ENCODE assay signal across 8 cellular contexts in genomic region chr17:19362293-19363113, GRCh38. TPM values are rescaled to one million over a fixed set of nuclear protein-coding genes. Genes with fewer than 3 reads are reported as not detected.
DNase-seq lines count a peak whose midpoint lies in the region; ATAC-seq and TF ChIP-seq lines count a peak whose summit lies in the region.

A gene with protein sequence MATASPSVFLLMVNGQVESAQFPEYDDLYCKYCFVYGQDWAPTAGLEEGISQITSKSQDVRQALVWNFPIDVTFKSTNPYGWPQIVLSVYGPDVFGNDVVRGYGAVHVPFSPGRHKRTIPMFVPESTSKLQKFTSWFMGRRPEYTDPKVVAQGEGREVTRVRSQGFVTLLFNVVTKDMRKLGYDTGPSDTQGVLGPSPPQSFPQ (minus strand): TSS chr17:19362723. CDS start chr17:19362569, 154 bp downstream.

- H4K91ac ChIP-seq in IMR-90 (ENCODE audit: insufficient read depth, low read depth, low read length): peak within 1 kb of the TSS; percentile 81

- peaks cover 4% of the 10 kb centered on the region for H3K79me2 ChIP-seq in PC-3 (ENCODE audit: low read length)

- no peaks in the 10 kb centered on the region for H3K27me3 ChIP-seq in IMR-90 (ENCODE audit: control insufficient read depth, insufficient read depth, low read length)
- H3K27me3 ChIP-seq in PC-3 (ENCODE audit: low read length): no peaks in the 10 kb centered on the region
- no peaks in the 10 kb centered on the region for H3K27me3 ChIP-seq in esophagus squamous epithelium

- no peak within 1 kb of the TSS for H3K27ac Mint-ChIP-seq in activated T-cell treated with anti-CD3 and anti-CD28 coated beads, Interleukin-2, amount 50 U/mL, for 72 hours

- in situ Hi-C loops in IMR-90 (cut with MboI; ENCODE audit: low sequenced_read_pairs): loop anchor here (5.0 kb wide), 2 partner anchors 85 to 400 kb away; no protein-coding TSS in a partner anchor

- peak within 1 kb of the TSS; percentile 78; the same call in 1 of the 2 replicates for H2BK20ac ChIP-seq in IMR-90 (ENCODE audit: low read depth, low read length)

- H3K4me1 ChIP-seq in IMR-90 (ENCODE audit: control insufficient read depth, insufficient read depth, low read length) (peaks cover 10% of the 10 kb centered on the region), PC-3 (ENCODE audit: insufficient read depth, low read length) (peaks cover 10% of the 10 kb centered on the region), esophagus squamous epithelium (peaks cover 10 to 35% (median 14%) of the 10 kb centered on the region in 3 donors)

- H3K4me1 Mint-ChIP-seq in activated T-cell treated with anti-CD3 and anti-CD28 coated beads, Interleukin-2, amount 50 U/mL, for 72 hours (ENCODE audit: low read depth): peaks cover 9% of the 10 kb centered on the region

- POLR2A ChIA-PET in IMR-90 (lab: Charles Lee; ENCODE audit: unreplicated experiment) (interaction anchor here (0.7 to 1.1 kb wide), 3 partner anchors 15 to 86 kb away, joined by 3 to 4 read pairs (median 3); no protein-coding TSS in a partner anchor), PC-3 (lab: Charles Lee; ENCODE audit: unreplicated experiment) (interaction anchor here (0.6 to 1.7 kb wide), 3 partner anchors 15 to 40 kb away, joined by 4 to 13 read pairs (median 5); no protein-coding TSS in a partner anchor)

- peak within 1 kb of the TSS; percentile 93 for H2AK5ac ChIP-seq in IMR-90 (ENCODE audit: low read depth, low read length)

- peak within 1 kb of the TSS; percentile 92 for H3K23ac ChIP-seq in IMR-90 (ENCODE audit: low read depth, low read length)

- H2AK9ac ChIP-seq in IMR-90 (replicated peaks; ENCODE audit: low read depth, low read length, poor library complexity): peak within 1 kb of the TSS; percentile 92

- peak within 1 kb of the TSS; percentile 83 for H2BK5ac ChIP-seq in IMR-90 (ENCODE audit: low read depth, low read length, poor library complexity, severe bottlenecking)

- DNase-seq in DMS153 (lab: John Stamatoyannopoulos, UW) (peak; percentile 64), IMR-90 (peak; percentile 89), PC-3 (peak; percentile 98), esophagus squamous epithelium (lab: John Stamatoyannopoulos, UW) (peak; percentile 59), myocyte (ENCODE audit: low read depth) (peak; percentile 94)
- DNase-seq in activated T-cell treated with anti-CD3 and anti-CD28 coated beads, Interleukin-2, amount 50 U/mL, for 72 hours: peak; percentile 87 to 90
- peak; percentile 84 to 86 for DNase-seq in stimulated activated CD8-positive, alpha-beta memory T cell treated with anti-CD3 and anti-CD28 coated beads, Interleukin-7, amount 100 ng/mL, for 48 hours (ENCODE audit: extremely low read depth in 1 of 2, low read depth in 1 of 2)

- peaks cover 4 to 11% of the 10 kb centered on the region in 2 experiments; a peak in 3 of 4 replicates for H3K79me1 ChIP-seq in IMR-90 (ENCODE audit: low read depth in 1 of 2, low read length in 2 of 2)

- H3K9ac ChIP-seq in IMR-90 (ENCODE audit: low read depth, low read length): peak within 1 kb of the TSS; percentile 68
- H3K9ac ChIP-seq in PC-3 (ENCODE audit: low read length): peak within 1 kb of the TSS; percentile 77

- peaks cover 9% of the 10 kb centered on the region for H3K9me1 ChIP-seq in IMR-90 (ENCODE audit: insufficient read depth, low read length)

- 1% methylated on average over 60 of the region's 82 CpGs; no CpG with 5 or more reads in 1 of the 2 experiments for WGBS in IMR-90 (ENCODE audit: extremely low coverage in 2 of 2, insufficient read length in 1 of 2), 2 experiments
- WGBS in esophagus squamous epithelium, 2 donors: 0% methylated on average over 1 to 2 of the region's 82 CpGs

- no peak within 1 kb of the TSS for H3K56ac ChIP-seq in IMR-90 (ENCODE audit: extremely low read depth, insufficient read depth, low read length)

- H4K8ac ChIP-seq in IMR-90 (ENCODE audit: low read depth in 2 of 2, low read length in 2 of 2): peak within 1 kb of the TSS; percentile 88 to 91

- peaks cover 6% of the 10 kb centered on the region for H3K27me3 Mint-ChIP-seq in activated T-cell treated with anti-CD3 and anti-CD28 coated beads, Interleukin-2, amount 50 U/mL, for 72 hours (ENCODE audit: low read depth)

- H3K4ac ChIP-seq in IMR-90 (ENCODE audit: low read depth, low read length): peak within 1 kb of the TSS; percentile 93

- peak within 1 kb of the TSS; percentile 87 for H3K4me3 Mint-ChIP-seq in activated T-cell treated with anti-CD3 and anti-CD28 coated beads, Interleukin-2, amount 50 U/mL, for 72 hours

- TF ChIP-seq POLR2A in IMR-90 (IDR thresholded peaks at IDR 0.05; ENCODE audit: low read depth, low read length) (peak; percentile 64; the same call in 1 of the 2 replicates), esophagus squamous epithelium (IDR thresholded peaks at IDR 0.05) (peak in 1 of 4 donors; percentile 37)

- H3K14ac ChIP-seq in IMR-90 (replicated peaks; ENCODE audit: low read depth, low read length): peak within 1 kb of the TSS; percentile 94

- H2BK120ac ChIP-seq in IMR-90 (ENCODE audit: low read depth, low read length): peak within 1 kb of the TSS; percentile 86

- BruUV-seq in IMR-90 (replicated peaks; lab: Mats Ljungman, UMichigan) (no TSS peak), PC-3 (replicated peaks; lab: Mats Ljungman, UMichigan) (no TSS peak)

- peak within 1 kb of the TSS; percentile 99 for H2AFZ ChIP-seq in IMR-90 (replicated peaks; ENCODE audit: low read length, poor library complexity)
- H2AFZ ChIP-seq in PC-3 (ENCODE audit: low read length): peak within 1 kb of the TSS; percentile 87

- TF ChIP-seq CTCF in IMR-90 (conservative IDR thresholded peaks at IDR 0.05; ENCODE audit: low read depth, low read length) (peak; percentile 99), PC-3 (conservative IDR thresholded peaks at IDR 0.05; ENCODE audit: low read depth, low read length) (peak; percentile 98), esophagus squamous epithelium (IDR thresholded peaks at IDR 0.05) (peak; percentile 97 to 99 (median 98))

- H3K9me3 ChIP-seq in IMR-90 (ENCODE audit: control insufficient read depth, insufficient read depth, low read length) (no peaks in the 10 kb centered on the region), PC-3 (ENCODE audit: low read length) (no peaks in the 10 kb centered on the region), esophagus squamous epithelium (no peaks in the 10 kb centered on the region)

- CTCF ChIA-PET in IMR-90 (lab: Yijun Ruan, JAX) (interaction anchor here (0.6 to 2.2 kb wide), 14 partner anchors 9 to 408 kb away, joined by 3 to 44 read pairs (median 5); partner anchors contain the start of genes MAPK7, MFAP4 and RNF112), PC-3 (lab: Charles Lee) (interaction anchor here (1.1 to 1.6 kb wide), 6 partner anchors 9 to 400 kb away, joined by 3 to 17 read pairs (median 9); partner anchors contain the start of gene MAPK7)

- H3K9me3 Mint-ChIP-seq in activated T-cell treated with anti-CD3 and anti-CD28 coated beads, Interleukin-2, amount 50 U/mL, for 72 hours: no peaks in the 10 kb centered on the region

- dilution Hi-C loops in IMR-90 (cut with HindIII; ENCODE audit: low sequenced_read_pairs, unreplicated experiment): no loop called here

- H3K18ac ChIP-seq in IMR-90 (ENCODE audit: low read depth, low read length): peak within 1 kb of the TSS; percentile 13; the same call in 1 of the 2 replicates

- peak within 1 kb of the TSS; percentile 50 for H4K5ac ChIP-seq in IMR-90 (ENCODE audit: low read depth, low read length)

- H3K36me3 Mint-ChIP-seq in activated T-cell treated with anti-CD3 and anti-CD28 coated beads, Interleukin-2, amount 50 U/mL, for 72 hours (ENCODE audit: insufficient read depth in 2 of 2): no peaks in the 10 kb centered on the region

- intact Hi-C loops in IMR-90 (cut with micrococcal nuclease): loop anchor here (1.0 to 5.0 kb wide), 7 partner anchors 25 to 404 kb away; partner anchors contain the start of genes ALDH3A2 and MFAP4
- intact Hi-C loops in PC-3 (cut with micrococcal nuclease): loop anchor here (1.0 to 10.0 kb wide), 3 partner anchors 15 to 402 kb away; no protein-coding TSS in a partner anchor
- intact Hi-C loops in esophagus squamous epithelium (cut with DNase I): loop anchor here (5.0 to 10.0 kb wide), 2 partner anchors 85 to 402 kb away; no protein-coding TSS in a partner anchor

- no peaks in the 10 kb centered on the region for H3F3A ChIP-seq in PC-3 (ENCODE audit: low read length, unreplicated experiment)

- peaks cover 1% of the 10 kb centered on the region; the same call in 1 of the 2 replicates for H3K36me3 ChIP-seq in IMR-90 (ENCODE audit: control insufficient read depth, insufficient read depth, low read length)
- no peaks in the 10 kb centered on the region for H3K36me3 ChIP-seq in PC-3 (ENCODE audit: low read depth, low read length)
- peaks cover 0 to 6% (median 0%) of the 10 kb centered on the region in 3 donors for H3K36me3 ChIP-seq in esophagus squamous epithelium

- H2BK15ac ChIP-seq in IMR-90 (ENCODE audit: low read depth, low read length): peak within 1 kb of the TSS; percentile 88; the same call in 2 of the 3 replicates

- TF ChIP-seq RAD21 in IMR-90 (IDR thresholded peaks at IDR 0.05; ENCODE audit: low read length): peak; percentile 99

- H3K4me3 ChIP-seq in IMR-90 (ENCODE audit: insufficient read depth, low read depth, low read length) (peak within 1 kb of the TSS; percentile 77), PC-3 (ENCODE audit: low read length) (peak within 1 kb of the TSS; percentile 79), esophagus squamous epithelium (peak within 1 kb of the TSS; percentile 43 to 85 (median 73))

- ATAC-seq in GM21528 (IDR thresholded peaks at IDR 0.05; ENCODE audit: low FRiP score, unreplicated experiment) (peak; percentile 78), IMR-90 (ENCODE audit: low read depth) (peak; percentile 93), PC-3 (peak; percentile 83)
- ATAC-seq in activated T-cell treated with anti-CD3 and anti-CD28 coated beads, Interleukin-2, amount 50 U/mL, for 72 hours (replicated peaks in 1 of 2): peak; percentile 87 to 88

- H3K9me2 ChIP-seq in PC-3 (replicated peaks; ENCODE audit: low read length): no peaks in the 10 kb centered on the region

- H4K20me1 ChIP-seq in IMR-90 (ENCODE audit: insufficient read depth, low read length) (no peaks in the 10 kb centered on the region), PC-3 (ENCODE audit: low read length) (no peaks in the 10 kb centered on the region)

- peak within 1 kb of the TSS; percentile 51 for H3K27ac ChIP-seq in IMR-90 (ENCODE audit: insufficient read depth, low read length)
- H3K27ac ChIP-seq in PC-3 (ENCODE audit: low read length): peak within 1 kb of the TSS; percentile 59
- H3K27ac ChIP-seq in esophagus squamous epithelium: peak within 1 kb of the TSS; percentile 78 to 93 (median 89)

- H3K4me2 ChIP-seq in IMR-90 (ENCODE audit: low read depth, low read length) (peak within 1 kb of the TSS; percentile 85), PC-3 (ENCODE audit: low read length) (peak within 1 kb of the TSS; percentile 89)

RNA-seq across cellular contexts. Expression of the gene that starts here (rescaled TPM):
- 23.3 and 42.5 TPM in 2 replicates for total RNA-seq in IMR-90 (2012; rRNA removed)
- 43.8 and 54.9 TPM in 2 replicates for polyA plus RNA-seq in IMR-90 (2012; rRNA removed)
- polyA plus RNA-seq in IMR-90 (2012; cell fraction: cytosol; rRNA removed): 53.7 and 71.4 TPM in 2 replicates
- 30.7 and 46.9 TPM in 2 replicates for polyA plus RNA-seq in IMR-90 (2012; cell fraction: nucleus; rRNA removed; ENCODE audit: low replicate concordance)
- 42.8 and 48.0 TPM in 2 replicates for total RNA-seq in PC-3 (2014; rRNA removed)
- 1 to 10 TPM; 2.4 to 4.3 TPM for total RNA-seq in activated T-cell treated with anti-CD3 and anti-CD28 coated beads, Interleukin-2, amount 50 U/mL, for 72 hours
- 10 to 100 TPM in 3 of 4 donors, 1 to 10 TPM in 1; 9.2 to 24.5 (median 13.0) TPM for total RNA-seq in esophagus squamous epithelium
- 13.9 and 14.0 TPM in 2 replicates for total RNA-seq in myocyte
- polyA plus RNA-seq in myocyte (2012): 40.0 TPM

Comparison
In these comparisons a context has a peak if more than half of its experiments do, and no peak if none do; other contexts are left out.
1. Peak in every context shown above with its lines: DNase-seq, ATAC-seq, H3K4me3 ChIP-seq and H3K27ac ChIP-seq.